25 cellular contexts compared by ENCODE assay signal in genomic region chr22:49303061-49303735, GRCh38.
DNase-seq lines count a peak whose midpoint lies in the region; ATAC-seq and TF ChIP-seq lines count a peak whose summit lies in the region.
"Had no signal": no experiment of that assay in that cellular context is flagged by ENCODE, and none has a peak within 500 bp of the region (broad histone marks: within the 10 kb centered on the region; RNA-seq: fewer than 3 reads in every experiment).

No MANE protein-coding gene starts in this region.

- no peak overlapping the region for H2BK15ac ChIP-seq in H9 (ENCODE audit: low read depth, low read length)

- no peak overlapping the region for H4K91ac ChIP-seq in H9 (ENCODE audit: insufficient read length, low read depth, low read length)

- H3K9ac ChIP-seq in H9 (ENCODE audit: extremely low read depth, insufficient read length, low read length): no peak overlapping the region
- H3K9ac ChIP-seq: BLaER1 treated with 17β-estradiol and CSF1 and Interleukin-3, amounts not matched to agents 10 nM and 100 nM had no signal

- no peak overlapping the region for H3K4ac ChIP-seq in H9 (ENCODE audit: low read depth, low read length)

- no peak overlapping the region for H2BK120ac ChIP-seq in H9 (ENCODE audit: low read depth, low read length, poor library complexity, severe bottlenecking)

- no peaks in the 10 kb centered on the region for H4K20me1 ChIP-seq in H9 (ENCODE audit: control insufficient read depth, insufficient read depth, insufficient read length)

- no peak overlapping the region for H3K27ac Mint-ChIP-seq in activated CD8-positive, alpha-beta memory T cell treated with anti-CD3 and anti-CD28 coated beads, Interleukin-2, amount 10 ng/mL, durations not matched to agents 7 days and 5 days
- H3K27ac Mint-ChIP-seq in H9: peak overlapping the region in 1 of 3 experiments; percentile 74; a peak in 2 of 7 replicates
- H3K27ac Mint-ChIP-seq: activated B cell treated with CpG ODN at 0.5 μM for 24 hours; memory B cell; stimulated activated naive CD8-positive, alpha-beta T cell treated with anti-CD3 and anti-CD28 coated beads, Interleukin-15, Interleukin-2, amounts not matched to agents 100 ng/mL and 50 ng/mL, for 24 hours had no signal

- H2AFZ ChIP-seq in H9 (ENCODE audit: low read length): no peak overlapping the region

- H3K4me1 Mint-ChIP-seq in activated CD8-positive, alpha-beta memory T cell treated with anti-CD3 and anti-CD28 coated beads, Interleukin-2, amount 10 ng/mL, durations not matched to agents 7 days and 5 days: no peaks in the 10 kb centered on the region
- no peaks in the 10 kb centered on the region; a peak in 2 of 4 replicates for H3K4me1 Mint-ChIP-seq in H9
- H3K4me1 Mint-ChIP-seq: activated B cell treated with CpG ODN at 0.5 μM for 24 hours, memory B cell had no signal

- no peak overlapping the region for H2BK5ac ChIP-seq in H9 (ENCODE audit: insufficient read length, low read length)

- no peak overlapping the region for H2BK20ac ChIP-seq in H9 (ENCODE audit: low read depth, low read length, poor library complexity, severe bottlenecking)

- no peak overlapping the region for H3K23ac ChIP-seq in H9 (ENCODE audit: insufficient read length, low read depth, low read length)

- no peak overlapping the region for H4K5ac ChIP-seq in H9 (ENCODE audit: insufficient read length, low read depth, low read length)

- H3K4me3 ChIP-seq in suprapubic skin: no peak overlapping the region
- no peak overlapping the region for H3K4me3 ChIP-seq in prostate gland
- H3K4me3 ChIP-seq: BLaER1 treated with 17β-estradiol and CSF1 and Interleukin-3, amounts not matched to agents 10 nM and 100 nM; skin epidermis had no signal

- H3K14ac ChIP-seq in H9 (ENCODE audit: insufficient read depth, low read length): no peak overlapping the region

- no peak overlapping the region for H4K8ac ChIP-seq in H9 (replicated peaks; ENCODE audit: insufficient read length, low read depth, low read length)

- H2BK12ac ChIP-seq in H9 (ENCODE audit: insufficient read length, low read depth, low read length): no peak overlapping the region

- H3K4me3 Mint-ChIP-seq in activated CD8-positive, alpha-beta memory T cell treated with anti-CD3 and anti-CD28 coated beads, Interleukin-2, amount 10 ng/mL, durations not matched to agents 7 days and 5 days: no peak overlapping the region
- no peak overlapping the region for H3K4me3 Mint-ChIP-seq in H9
- H3K4me3 Mint-ChIP-seq: activated B cell treated with CpG ODN at 0.5 μM for 24 hours; memory B cell; naive thymus-derived CD4-positive, alpha-beta T cell; stimulated activated naive CD8-positive, alpha-beta T cell treated with anti-CD3 and anti-CD28 coated beads, Interleukin-15, Interleukin-2, amounts not matched to agents 100 ng/mL and 50 ng/mL, for 24 hours had no signal

- no peak overlapping the region for H3K18ac ChIP-seq in H9 (ENCODE audit: insufficient read length, low read depth, low read length)

- no peaks in the 10 kb centered on the region for H3K79me2 ChIP-seq in H9 (ENCODE audit: insufficient read depth, low read length)

- no peak overlapping the region for H3K56ac ChIP-seq in H9 (ENCODE audit: insufficient read length, low read depth, low read length)

- DNase-seq in activated CD8-positive, alpha-beta memory T cell treated with anti-CD3 and anti-CD28 coated beads, Interleukin-2, amount 10 ng/mL, durations not matched to agents 7 days and 5 days: peak; percentile 25
- no peak for DNase-seq in activated CD8-positive, alpha-beta memory T cell treated with anti-CD3 and anti-CD28 coated beads for 24 hours
- DNase-seq in H9 (peak; percentile 12), islet precursor cell (peak; percentile 37), suprapubic skin (ENCODE audit: low spot score in 2 of 2) (peak; percentile 43 to 50), midbrain (lab: John Stamatoyannopoulos, UW) (no peak), prostate gland (ENCODE audit: low spot score) (no peak), SK-N-DZ (ENCODE audit: low spot score) (no peak)
- DNase-seq: activated B cell treated with CpG ODN at 0.5 μM for 24 hours; activated gamma-delta T cell; dermis blood vessel endothelial cell; foreskin fibroblast; hippocampal formation; naive thymus-derived CD4-positive, alpha-beta T cell; NCI-H1105 treated with DMSO at 0.1 percent for 48 hours; NCI-H2081; NCI-H510A treated with DMSO at 0.1 percent for 48 hours; RPMI8226; stimulated activated CD4-positive, alpha-beta T cell treated with anti-CD3 and anti-CD28 coated beads, Interleukin-2, amount 100 ng/mL, for 48 hours; T-helper 9 cell had no signal

- CTCF ChIA-PET in activated CD8-positive, alpha-beta memory T cell treated with anti-CD3 and anti-CD28 coated beads, Interleukin-2, amount 10 ng/mL, durations not matched to agents 7 days and 5 days (lab: Charles Lee): interaction anchor here (2.6 kb wide), 1 partner anchor 257 kb away, joined by 13 read pairs; no protein-coding TSS in a partner anchor

- H3T11ph ChIP-seq in H9 (ENCODE audit: low read length): no peak overlapping the region

- H3K9me3 ChIP-seq in H9 (ENCODE audit: control insufficient read depth, low read depth, low read length) (no peaks in the 10 kb centered on the region), suprapubic skin (no peaks in the 10 kb centered on the region), prostate gland (no peaks in the 10 kb centered on the region)
- H3K9me3 ChIP-seq: BLaER1 treated with 17β-estradiol and CSF1 and Interleukin-3, amounts not matched to agents 10 nM and 100 nM had no signal

- no peak for ATAC-seq in activated CD8-positive, alpha-beta memory T cell treated with anti-CD3 and anti-CD28 coated beads, Interleukin-2, amount 10 ng/mL, durations not matched to agents 7 days and 5 days
- ATAC-seq: naive thymus-derived CD4-positive, alpha-beta T cell; SK-N-SH treated with all-trans-retinoic acid at 6 μM for 48 hours had no signal

- H3K9me3 Mint-ChIP-seq in activated CD8-positive, alpha-beta memory T cell treated with anti-CD3 and anti-CD28 coated beads, Interleukin-2, amount 10 ng/mL, durations not matched to agents 7 days and 5 days (ENCODE audit: low read depth): no peaks in the 10 kb centered on the region
- no peaks in the 10 kb centered on the region; a peak in 1 of 5 replicates for H3K9me3 Mint-ChIP-seq in H9
- H3K9me3 Mint-ChIP-seq: activated B cell treated with CpG ODN at 0.5 μM for 24 hours; memory B cell; naive thymus-derived CD4-positive, alpha-beta T cell; stimulated activated naive CD8-positive, alpha-beta T cell treated with anti-CD3 and anti-CD28 coated beads, Interleukin-15, Interleukin-2, amounts not matched to agents 100 ng/mL and 50 ng/mL, for 24 hours had no signal

- no peaks in the 10 kb centered on the region for H3K36me3 Mint-ChIP-seq in activated CD8-positive, alpha-beta memory T cell treated with anti-CD3 and anti-CD28 coated beads, Interleukin-2, amount 10 ng/mL, durations not matched to agents 7 days and 5 days
- no peaks in the 10 kb centered on the region for H3K36me3 Mint-ChIP-seq in H9 (ENCODE audit: insufficient read depth in 1 of 3, low read depth in 3 of 3)
- H3K36me3 Mint-ChIP-seq: memory B cell; naive thymus-derived CD4-positive, alpha-beta T cell had no signal

- TF ChIP-seq CTCF in H9 (conservative IDR thresholded peaks at IDR 0.05) (no peak), suprapubic skin (IDR thresholded peaks at IDR 0.05) (no peak), prostate gland (IDR thresholded peaks at IDR 0.05) (no peak)

- no peaks in the 10 kb centered on the region for H3K23me2 ChIP-seq in H9 (ENCODE audit: insufficient read length, low read depth, low read length, poor library complexity, severe bottlenecking)

- intact Hi-C loops in prostate gland (cut with DNase I): no loop called here

- H3K27ac ChIP-seq in H9 (ENCODE audit: insufficient read length, low read depth, low read length) (no peak overlapping the region), suprapubic skin (no peak overlapping the region), prostate gland (no peak overlapping the region)
- H3K27ac ChIP-seq: BLaER1 treated with 17β-estradiol and CSF1 and Interleukin-3, amounts not matched to agents 10 nM and 100 nM; skin epidermis had no signal

- no peak overlapping the region for H2AK5ac ChIP-seq in H9 (ENCODE audit: insufficient read length, low read length)

- no peak for TF ChIP-seq EP300 in suprapubic skin (IDR thresholded peaks at IDR 0.05)

- no peak for TF ChIP-seq POLR2A in suprapubic skin (IDR thresholded peaks at IDR 0.05)
- TF ChIP-seq POLR2A in prostate gland (IDR thresholded peaks at IDR 0.05): no peak

- H3K27me3 Mint-ChIP-seq in activated CD8-positive, alpha-beta memory T cell treated with anti-CD3 and anti-CD28 coated beads, Interleukin-2, amount 10 ng/mL, durations not matched to agents 7 days and 5 days: no peaks in the 10 kb centered on the region
- peaks cover 11% of the 10 kb centered on the region for H3K27me3 Mint-ChIP-seq in H9 (ENCODE audit: low read depth)

- no peaks in the 10 kb centered on the region for H3K4me1 ChIP-seq in H9 (ENCODE audit: insufficient read depth, low read length)
- peaks cover 3% of the 10 kb centered on the region for H3K4me1 ChIP-seq in suprapubic skin
- H3K4me1 ChIP-seq in prostate gland (replicated peaks): no peaks in the 10 kb centered on the region

- H3K4me2 ChIP-seq in H9 (ENCODE audit: insufficient read depth, insufficient read length, low read length): no peak overlapping the region

- H3K36me3 ChIP-seq in suprapubic skin (no peaks in the 10 kb centered on the region), prostate gland (no peaks in the 10 kb centered on the region)
- H3K36me3 ChIP-seq: BLaER1 treated with 17β-estradiol and CSF1 and Interleukin-3, amounts not matched to agents 10 nM and 100 nM had no signal

- no CpG with 5 or more reads among the region's 17 CpGs for WGBS in H9 (ENCODE audit: extremely low coverage, insufficient read length, low lambda C conversion rate)
- 65% methylated on average over 17 of the region's 17 CpGs for WGBS in suprapubic skin
- WGBS in prostate gland: 79% methylated on average over 17 of the region's 17 CpGs

- H3K27me3 ChIP-seq in H9 (ENCODE audit: insufficient read depth, low read length) (no peaks in the 10 kb centered on the region; the same call in 1 of the 2 replicates), suprapubic skin (peaks cover 53% of the 10 kb centered on the region), prostate gland (replicated peaks; ENCODE audit: insufficient read depth) (peaks cover 10% of the 10 kb centered on the region)

- no peaks in the 10 kb centered on the region for H3K79me1 ChIP-seq in H9 (ENCODE audit: insufficient read depth, low read depth, low read length, poor library complexity, severe bottlenecking)

Comparison
In these comparisons a context has a peak if more than half of its experiments do, and no peak if none do; other contexts are left out.
1. DNase-seq: peak in activated CD8-positive, alpha-beta memory T cell treated with anti-CD3 and anti-CD28 coated beads, Interleukin-2, amount 10 ng/mL, durations not matched to agents 7 days and 5 days (single experiment), H9 (single experiment), islet precursor cell (single experiment) and suprapubic skin (2 of 2); none in activated CD8-positive, alpha-beta memory T cell treated with anti-CD3 and anti-CD28 coated beads for 24 hours (single experiment), midbrain (single experiment), prostate gland (single experiment) and SK-N-DZ (single experiment).